ENCODE assay signal across 24 cellular contexts in genomic region chr1:23357112-23357908, GRCh38. TPM values are rescaled to one million over a fixed set of nuclear protein-coding genes. Genes with fewer than 3 reads are reported as not detected.
DNase-seq lines count a peak whose midpoint lies in the region; ATAC-seq and TF ChIP-seq lines count a peak whose summit lies in the region.
"Had no signal": no experiment of that assay in that cellular context is flagged by ENCODE, and none has a peak within 500 bp of the region (broad histone marks: within the 10 kb centered on the region; RNA-seq: fewer than 3 reads in every experiment).

No MANE protein-coding gene starts in this region.

- no peak overlapping the region for H3K56ac ChIP-seq in H9 (ENCODE audit: insufficient read length, low read depth, low read length)

- H3K9me3 Mint-ChIP-seq in H9 = peaks cover 45 to 52% of the 10 kb centered on the region in 2 experiments

- peak; percentile 50 for DNase-seq in H9
- no peak for DNase-seq in esophagus muscularis mucosa (ENCODE audit: extremely low spot score)
- DNase-seq in iPS DF 6.9 (ENCODE audit: low read depth, low spot score) = peak; percentile 57
- DNase-seq in sciatic nerve (ENCODE audit: low spot score) = no peak
- DNase-seq in effector memory CD4-positive, alpha-beta T cell = no peak
- DNase-seq in aorta = no peak
- no peak for DNase-seq in activated CD4-positive, alpha-beta T cell treated with anti-CD3 and anti-CD28 coated beads, Interleukin-2, amount 50 U/mL, for 1 hour
- DNase-seq: activated CD4-positive, alpha-beta T cell treated with anti-CD3 and anti-CD28 coated beads for 36 hours; activated T-cell treated with anti-CD3 and anti-CD28 coated beads, Interleukin-2, amount 50 U/mL, for 4 hours; COR-L47; cortex of kidney; DMS79; Kasumi-1; lower lobe of right lung; NCI-H1048; NCI-H1930; NCI-H226; NCI-H748 treated with DMSO at 0.1 percent for 48 hours; T-helper 17 cell had no signal

- H4K8ac ChIP-seq in H9 (replicated peaks; ENCODE audit: insufficient read length, low read depth, low read length) = no peak overlapping the region

- H3K4me3 Mint-ChIP-seq in H9 = peak overlapping the region in 1 of 2 experiments; percentile 50; a peak in 2 of 5 replicates
- H3K4me3 Mint-ChIP-seq: activated CD4-positive, alpha-beta T cell treated with anti-CD3 and anti-CD28 coated beads for 36 hours; activated T-cell treated with anti-CD3 and anti-CD28 coated beads, Interleukin-2, amount 50 U/mL, for 4 hours; T-helper 17 cell had no signal

- no peaks in the 10 kb centered on the region for H3K79me1 ChIP-seq in H9 (ENCODE audit: insufficient read depth, low read depth, low read length, poor library complexity, severe bottlenecking)

- H2BK5ac ChIP-seq in H9 (ENCODE audit: insufficient read length, low read length) = no peak overlapping the region

- peaks cover 33% of the 10 kb centered on the region for H3K9me3 ChIP-seq in H9 (ENCODE audit: control insufficient read depth, low read depth, low read length)
- H3K9me3 ChIP-seq in esophagus muscularis mucosa = peaks cover 3 to 24% (median 19%) of the 10 kb centered on the region in 4 donors
- peaks cover 19% of the 10 kb centered on the region for H3K9me3 ChIP-seq in iPS DF 6.9 (ENCODE audit: control insufficient read depth, insufficient read depth, low read length)
- H3K9me3 ChIP-seq in effector memory CD4-positive, alpha-beta T cell (ENCODE audit: control insufficient read depth, low read length) = peaks cover 10% of the 10 kb centered on the region
- H3K9me3 ChIP-seq in aorta (ENCODE audit: control insufficient read depth, low read length) = peaks cover 6% of the 10 kb centered on the region

- H3K79me2 ChIP-seq in H9 (ENCODE audit: insufficient read depth, low read length) = no peaks in the 10 kb centered on the region

- H3K4me2 ChIP-seq in H9 (ENCODE audit: insufficient read depth, insufficient read length, low read length) = no peak overlapping the region
- H3K4me2 ChIP-seq: BLaER1 had no signal

- H3K4me1 ChIP-seq in H9 (ENCODE audit: insufficient read depth, low read length) (no peaks in the 10 kb centered on the region), esophagus muscularis mucosa (peaks cover 0 to 9% (median 4%) of the 10 kb centered on the region in 4 donors), iPS DF 6.9 (ENCODE audit: control insufficient read depth, insufficient read depth, low read length) (no peaks in the 10 kb centered on the region), aorta (ENCODE audit: control insufficient read depth in 1 of 2, insufficient read depth in 2 of 2, low read length in 2 of 2) (no peaks in the 10 kb centered on the region)
- H3K4me1 ChIP-seq in effector memory CD4-positive, alpha-beta T cell (ENCODE audit: control insufficient read depth, insufficient read depth, low read length, poor library complexity, severe bottlenecking) = no peaks in the 10 kb centered on the region
- H3K4me1 ChIP-seq: BLaER1, lower lobe of right lung had no signal

- H3K4me1 Mint-ChIP-seq in H9 = no peaks in the 10 kb centered on the region

- no peak overlapping the region for H4K5ac ChIP-seq in H9 (ENCODE audit: insufficient read length, low read depth, low read length)

- TF ChIP-seq POLR2A in esophagus muscularis mucosa (IDR thresholded peaks at IDR 0.05; ENCODE audit: low read depth) = no peak

- H2AFZ ChIP-seq in H9 (ENCODE audit: low read length) = no peak overlapping the region

- TF ChIP-seq CTCF in H9 (conservative IDR thresholded peaks at IDR 0.05) (no peak), esophagus muscularis mucosa (IDR thresholded peaks at IDR 0.05) (no peak)

- H3K36me3 ChIP-seq in esophagus muscularis mucosa = peaks cover 18 to 40% (median 32%) of the 10 kb centered on the region in 4 donors
- 0 out of 2 replicates have a peak, but pooled peaks cover 2% of the 10 kb centered on the region for H3K36me3 ChIP-seq in iPS DF 6.9 (ENCODE audit: control insufficient read depth, insufficient read depth, low read length)
- H3K36me3 ChIP-seq in effector memory CD4-positive, alpha-beta T cell (ENCODE audit: control insufficient read depth, insufficient read depth, low read length) = peaks cover 13% of the 10 kb centered on the region
- peaks cover 7 to 10% of the 10 kb centered on the region in 2 donors for H3K36me3 ChIP-seq in aorta (ENCODE audit: control insufficient read depth in 1 of 2, insufficient read depth in 2 of 2, low read length in 1 of 2)

- H3K36me3 Mint-ChIP-seq in H9 (ENCODE audit: insufficient read depth in 1 of 3, low read depth in 3 of 3) = peaks cover 25 to 31% (median 25%) of the 10 kb centered on the region in 3 experiments

- no peak overlapping the region for H2AK5ac ChIP-seq in H9 (ENCODE audit: insufficient read length, low read length)

- H4K91ac ChIP-seq in H9 (ENCODE audit: insufficient read length, low read depth, low read length) = no peak overlapping the region

- no peaks in the 10 kb centered on the region for H3K23me2 ChIP-seq in H9 (ENCODE audit: insufficient read length, low read depth, low read length, poor library complexity, severe bottlenecking)

- no peak overlapping the region for H2BK12ac ChIP-seq in H9 (ENCODE audit: insufficient read length, low read depth, low read length)

- H4K20me1 ChIP-seq in H9 (ENCODE audit: control insufficient read depth, insufficient read depth, insufficient read length) = no peaks in the 10 kb centered on the region
- H4K20me1 ChIP-seq: BLaER1 had no signal

- H3K9ac ChIP-seq in H9 (ENCODE audit: extremely low read depth, insufficient read length, low read length) = no peak overlapping the region
- H3K9ac ChIP-seq: BLaER1 had no signal

- H2BK120ac ChIP-seq in H9 (ENCODE audit: low read depth, low read length, poor library complexity, severe bottlenecking) = no peak overlapping the region

- H2BK20ac ChIP-seq in H9 (ENCODE audit: low read depth, low read length, poor library complexity, severe bottlenecking) = no peak overlapping the region

- no CpG with 5 or more reads among the region's 3 CpGs for WGBS in H9 (ENCODE audit: extremely low coverage, insufficient read length, low lambda C conversion rate)
- WGBS in esophagus muscularis mucosa = 35% methylated on average over 3 of the region's 3 CpGs
- no CpG with 5 or more reads among the region's 3 CpGs for WGBS in iPS DF 6.9 (ENCODE audit: insufficient coverage, insufficient read length)
- WGBS in aorta, 2 donors = 30 to 31% methylated on average over 3 of the region's 3 CpGs

- H3K27me3 ChIP-seq in H9 (ENCODE audit: insufficient read depth, low read length) (peaks cover 77% of the 10 kb centered on the region), esophagus muscularis mucosa (no peaks in the 10 kb centered on the region), iPS DF 6.9 (ENCODE audit: control insufficient read depth, insufficient read depth, low read length) (peaks cover 70% of the 10 kb centered on the region), aorta (ENCODE audit: control insufficient read depth in 1 of 2, insufficient read depth in 2 of 2, low read length in 1 of 2) (no peaks in the 10 kb centered on the region)
- no peaks in the 10 kb centered on the region for H3K27me3 ChIP-seq in effector memory CD4-positive, alpha-beta T cell (replicated peaks; ENCODE audit: control insufficient read depth, insufficient read depth, low read length, poor library complexity, severe bottlenecking)
- H3K27me3 ChIP-seq: BLaER1, neutrophil had no signal

- H3K27ac Mint-ChIP-seq in H9 = peak overlapping the region in 1 of 3 experiments; percentile 23; a peak in 1 of 7 replicates
- H3K27ac Mint-ChIP-seq: activated CD4-positive, alpha-beta T cell treated with anti-CD3 and anti-CD28 coated beads for 36 hours; T-helper 17 cell had no signal

- peak; percentile 77 for ATAC-seq in sciatic nerve
- no peak for ATAC-seq in aorta (ENCODE audit: low FRiP score)
- ATAC-seq in GM19395 (IDR thresholded peaks at IDR 0.05; ENCODE audit: unreplicated experiment) = no peak
- ATAC-seq: activated CD4-positive, alpha-beta T cell treated with anti-CD3 and anti-CD28 coated beads for 36 hours; activated T-cell treated with anti-CD3 and anti-CD28 coated beads, Interleukin-2, amount 50 U/mL, for 4 hours; HepG2; lower lobe of right lung; T-helper 17 cell had no signal

- H3K27me3 Mint-ChIP-seq in H9 (ENCODE audit: low read depth) = peaks cover 100% of the 10 kb centered on the region
- H3K27me3 Mint-ChIP-seq: activated CD4-positive, alpha-beta T cell treated with anti-CD3 and anti-CD28 coated beads for 36 hours; T-helper 17 cell had no signal

- no peak overlapping the region for H3K23ac ChIP-seq in H9 (ENCODE audit: insufficient read length, low read depth, low read length)

- H3K4me3 ChIP-seq in esophagus muscularis mucosa = no peak overlapping the region
- no peak overlapping the region for H3K4me3 ChIP-seq in iPS DF 6.9 (ENCODE audit: low read length)
- H3K4me3 ChIP-seq in effector memory CD4-positive, alpha-beta T cell (ENCODE audit: insufficient read depth, low read depth, low read length, poor library complexity, severe bottlenecking) = no peak overlapping the region
- no peak overlapping the region for H3K4me3 ChIP-seq in aorta (ENCODE audit: low read length in 2 of 2)
- H3K4me3 ChIP-seq: BLaER1, lower lobe of right lung had no signal

- H3K4ac ChIP-seq in H9 (ENCODE audit: low read depth, low read length) = no peak overlapping the region

- intact Hi-C loops in esophagus muscularis mucosa (cut with DNase I) (no loop called here), sciatic nerve (cut with DNase I) (no loop called here), aorta (cut with DNase I) (no loop called here)

- H3K18ac ChIP-seq in H9 (ENCODE audit: insufficient read length, low read depth, low read length) = no peak overlapping the region

- TF ChIP-seq EP300 in esophagus muscularis mucosa (IDR thresholded peaks at IDR 0.05) = no peak

- no peak overlapping the region for H2BK15ac ChIP-seq in H9 (ENCODE audit: low read depth, low read length)

- H3K27ac ChIP-seq in H9 (ENCODE audit: insufficient read length, low read depth, low read length) = no peak overlapping the region
- H3K27ac ChIP-seq in esophagus muscularis mucosa (replicated peaks in 1 of 4) = peak overlapping the region in 3 of 4 donors; percentile 17 to 26 (median 20)
- no peak overlapping the region for H3K27ac ChIP-seq in iPS DF 6.9 (ENCODE audit: low read length)
- no peak overlapping the region for H3K27ac ChIP-seq in effector memory CD4-positive, alpha-beta T cell (ENCODE audit: insufficient read depth, low read length, poor library complexity, severe bottlenecking)
- no peak overlapping the region for H3K27ac ChIP-seq in aorta (ENCODE audit: low read depth in 1 of 2, low read length in 2 of 2)
- H3K27ac ChIP-seq: BLaER1, HL-60, lower lobe of right lung, neutrophil had no signal

- H3T11ph ChIP-seq in H9 (ENCODE audit: low read length) = no peak overlapping the region

- no peak overlapping the region for H3K14ac ChIP-seq in H9 (ENCODE audit: insufficient read depth, low read length)

RNA-seq across cellular contexts. Expression of gene ZNF436, which starts 12.3 kb away (rescaled TPM):
- total RNA-seq in H9 (2021) (0.44 and 0.52 TPM in 2 replicates), esophagus muscularis mucosa (10 to 100 TPM; 13.7 to 36.8 (median 16.4) TPM), sciatic nerve (29.5 TPM), aorta (10 to 100 TPM; 12.5 to 35.4 TPM)
- 1 to 10 TPM; 3.6 to 5.1 TPM for polyA plus RNA-seq in aorta

RNA-seq across cellular contexts. Expression of gene HNRNPR, which starts 13.2 kb away (rescaled TPM):
- total RNA-seq in H9 (2021) (196 and 197 TPM in 2 replicates), esophagus muscularis mucosa (10 to 100 TPM; 59.8 to 75.7 (median 69.4) TPM), sciatic nerve (133 TPM), aorta (100 to 1,000 TPM; 113 to 120 TPM)
- 10 to 100 TPM; 56.6 to 69.1 TPM for polyA plus RNA-seq in aorta

Comparison
In these comparisons a context has a peak if more than half of its experiments do, and no peak if none do; other contexts are left out.
1. DNase-seq: peak in H9 (single experiment) and iPS DF 6.9 (single experiment); none in esophagus muscularis mucosa (single experiment), sciatic nerve (single experiment), effector memory CD4-positive, alpha-beta T cell (0 of 3), aorta (0 of 2) and activated CD4-positive, alpha-beta T cell treated with anti-CD3 and anti-CD28 coated beads, Interleukin-2, amount 50 U/mL, for 1 hour (single experiment).
2. H3K27ac ChIP-seq: peak in esophagus muscularis mucosa (3 of 4); none in H9 (single experiment), iPS DF 6.9 (single experiment), effector memory CD4-positive, alpha-beta T cell (single experiment) and aorta (0 of 2).